Comparison of ENCODE assay signal across 8 cellular contexts in genomic region chr7:137898839-137899681, GRCh38. TPM values are rescaled to one million over a fixed set of nuclear protein-coding genes. Genes with fewer than 3 reads are reported as not detected.
DNase-seq lines count a peak whose midpoint lies in the region; ATAC-seq and TF ChIP-seq lines count a peak whose summit lies in the region.

No MANE protein-coding gene starts in this region.

- H2AK5ac ChIP-seq in IMR-90 (ENCODE audit: low read depth, low read length), result peak overlapping the region; percentile 88; the same call in 1 of the 2 replicates

- in situ Hi-C loops in IMR-90 (cut with MboI; ENCODE audit: low sequenced_read_pairs), result loop anchor here (5.0 kb wide), 2 partner anchors 247 to 287 kb away; no protein-coding TSS in a partner anchor
- in situ Hi-C loops in Panc1 (cut with HindIII; ENCODE audit: low pct_unique_long_range_greater_than_20kb, low sequenced_read_pairs), result no loop called here

- H3K4me2 ChIP-seq in IMR-90 (ENCODE audit: low read depth, low read length), result no peak overlapping the region

- H3K23ac ChIP-seq in IMR-90 (ENCODE audit: low read depth, low read length), result no peak overlapping the region

- CTCF ChIA-PET in IMR-90 (lab: Yijun Ruan, JAX) (interaction anchor here (0.5 to 3.2 kb wide), 2 partner anchors 22 to 242 kb away, joined by 4 to 16 read pairs; no protein-coding TSS in a partner anchor), Panc1 (lab: Charles Lee) (no interaction called here)

- H2AFZ ChIP-seq in IMR-90 (replicated peaks; ENCODE audit: low read length, poor library complexity), result peak overlapping the region; percentile 52

- H3K9me1 ChIP-seq in IMR-90 (ENCODE audit: insufficient read depth, low read length), result 0 out of 2 replicates have a peak, but pooled peaks cover 2% of the 10 kb centered on the region

- H2BK15ac ChIP-seq in IMR-90 (ENCODE audit: low read depth, low read length), result no peak overlapping the region

- H3K4me3 Mint-ChIP-seq in activated T-cell treated with anti-CD3 and anti-CD28 coated beads, Interleukin-2, amount 50 U/mL, for 72 hours, result peak overlapping the region; percentile 56 to 59
- no peak overlapping the region for H3K4me3 Mint-ChIP-seq in neural crest cell

- POLR2A ChIA-PET in IMR-90 (lab: Charles Lee; ENCODE audit: unreplicated experiment) (no interaction called here), Panc1 (lab: Charles Lee) (no interaction called here)

- no peak overlapping the region for H3K9ac ChIP-seq in IMR-90 (ENCODE audit: low read depth, low read length)

- H3K36me3 Mint-ChIP-seq in activated T-cell treated with anti-CD3 and anti-CD28 coated beads, Interleukin-2, amount 50 U/mL, for 72 hours (ENCODE audit: insufficient read depth in 2 of 2), result peaks cover 8 to 12% of the 10 kb centered on the region in 2 donors
- H3K36me3 Mint-ChIP-seq in neural crest cell (ENCODE audit: low read depth), result peaks cover 13% of the 10 kb centered on the region

- 100% methylated on average over 1 of the region's 14 CpGs; no CpG with 5 or more reads in 1 of the 2 experiments for WGBS in IMR-90 (ENCODE audit: extremely low coverage in 2 of 2, insufficient read length in 1 of 2), 2 experiments

- H3K27me3 ChIP-seq in IMR-90 (ENCODE audit: control insufficient read depth, insufficient read depth, low read length), result no peaks in the 10 kb centered on the region
- no peaks in the 10 kb centered on the region for H3K27me3 ChIP-seq in Panc1 (ENCODE audit: control insufficient read depth, insufficient read depth, low read length)

- H3K14ac ChIP-seq in IMR-90 (replicated peaks; ENCODE audit: low read depth, low read length), result 0 out of 2 replicates have a peak overlapping the region, but pooled peaks have one; percentile 51

- H3K27ac ChIP-seq in IMR-90 (ENCODE audit: insufficient read depth, low read length) (no peak overlapping the region), Panc1 (ENCODE audit: low read length) (no peak overlapping the region)

- no TSS peak for BruUV-seq in IMR-90 (replicated peaks; lab: Mats Ljungman, UMichigan)
- no TSS peak for BruUV-seq in Panc1 (replicated peaks; lab: Mats Ljungman, UMichigan)

- no peak overlapping the region for H3K56ac ChIP-seq in IMR-90 (ENCODE audit: extremely low read depth, insufficient read depth, low read length)

- TF ChIP-seq RAD21 in IMR-90 (IDR thresholded peaks at IDR 0.05; ENCODE audit: low read length), result peak; percentile 97

- no peaks in the 10 kb centered on the region; the same call in 1 of the 2 replicates for H4K20me1 ChIP-seq in IMR-90 (ENCODE audit: insufficient read depth, low read length)

- TF ChIP-seq CTCF in IMR-90 (conservative IDR thresholded peaks at IDR 0.05; ENCODE audit: low read depth, low read length) (peak; percentile 90), Panc1 (IDR thresholded peaks at IDR 0.05) (peak; percentile 95), fibroblast of pulmonary artery (IDR thresholded peaks at IDR 0.05; ENCODE audit: low read length, missing control alignments) (peak; percentile 97), neural crest cell (conservative IDR thresholded peaks at IDR 0.05) (peak; percentile 91)

- peaks cover 27 to 37% of the 10 kb centered on the region in 2 experiments for H3K79me1 ChIP-seq in IMR-90 (ENCODE audit: low read depth in 1 of 2, low read length in 2 of 2)

- H3K4me1 ChIP-seq in IMR-90 (ENCODE audit: control insufficient read depth, insufficient read depth, low read length) (no peaks in the 10 kb centered on the region), Panc1 (ENCODE audit: control insufficient read depth, insufficient read depth, low read length) (peaks cover 5% of the 10 kb centered on the region; the same call in 1 of the 2 replicates)

- intact Hi-C loops in IMR-90 (cut with micrococcal nuclease), result loop anchor here (1.0 kb wide), 3 partner anchors 82 to 293 kb away; no protein-coding TSS in a partner anchor
- intact Hi-C loops in Panc1 (cut with micrococcal nuclease; ENCODE audit: unreplicated experiment), result loop anchor here (1.0 to 2.0 kb wide), 2 partner anchors 243 to 292 kb away; no protein-coding TSS in a partner anchor

- dilution Hi-C loops in IMR-90 (cut with HindIII; ENCODE audit: low sequenced_read_pairs, unreplicated experiment), result no loop called here

- no peak for TF ChIP-seq POLR2A in IMR-90 (IDR thresholded peaks at IDR 0.05; ENCODE audit: low read depth, low read length)

- peak overlapping the region; percentile 35 for H2AK9ac ChIP-seq in IMR-90 (replicated peaks; ENCODE audit: low read depth, low read length, poor library complexity)

- H2BK20ac ChIP-seq in IMR-90 (ENCODE audit: low read depth, low read length), result peak overlapping the region; percentile 4; the same call in 1 of the 2 replicates

- H3K9me3 Mint-ChIP-seq in activated T-cell treated with anti-CD3 and anti-CD28 coated beads, Interleukin-2, amount 50 U/mL, for 72 hours, result no peaks in the 10 kb centered on the region
- no peaks in the 10 kb centered on the region for H3K9me3 Mint-ChIP-seq in neural crest cell

- peak overlapping the region; percentile 76 for H3K4ac ChIP-seq in IMR-90 (ENCODE audit: low read depth, low read length)

- H4K91ac ChIP-seq in IMR-90 (ENCODE audit: insufficient read depth, low read depth, low read length), result peak overlapping the region; percentile 58; the same call in 1 of the 2 replicates

- H2BK120ac ChIP-seq in IMR-90 (ENCODE audit: low read depth, low read length), result peak overlapping the region; percentile 51; the same call in 1 of the 2 replicates

- peak; percentile 77 for ATAC-seq in GM21576 (IDR thresholded peaks at IDR 0.05; ENCODE audit: unreplicated experiment)
- peak; percentile 94 for ATAC-seq in IMR-90 (ENCODE audit: low read depth)
- ATAC-seq in Panc1, result peak; percentile 98
- ATAC-seq in activated T-cell treated with anti-CD3 and anti-CD28 coated beads, Interleukin-2, amount 50 U/mL, for 72 hours (replicated peaks in 1 of 2), result peak; percentile 53 to 61
- ATAC-seq in stimulated activated naive CD8-positive, alpha-beta T cell treated with anti-CD3 and anti-CD28 coated beads, Interleukin-15, Interleukin-2, amounts not matched to agents 100 U/mL and 50 U/mL, for 24 hours, result peak; percentile 87

- H3K4me1 Mint-ChIP-seq in activated T-cell treated with anti-CD3 and anti-CD28 coated beads, Interleukin-2, amount 50 U/mL, for 72 hours (ENCODE audit: low read depth), result peaks cover 57% of the 10 kb centered on the region
- peaks cover 14% of the 10 kb centered on the region for H3K4me1 Mint-ChIP-seq in neural crest cell

- peak overlapping the region in 1 of 2 experiments; percentile 77; a peak in 1 of 4 replicates for H4K8ac ChIP-seq in IMR-90 (ENCODE audit: low read depth in 2 of 2, low read length in 2 of 2)

- no peak overlapping the region for H4K5ac ChIP-seq in IMR-90 (ENCODE audit: low read depth, low read length)

- H3K18ac ChIP-seq in IMR-90 (ENCODE audit: low read depth, low read length), result no peak overlapping the region

- peak overlapping the region; percentile 91 for H3K27ac Mint-ChIP-seq in activated T-cell treated with anti-CD3 and anti-CD28 coated beads, Interleukin-2, amount 50 U/mL, for 72 hours
- no peak overlapping the region for H3K27ac Mint-ChIP-seq in neural crest cell (ENCODE audit: unreplicated experiment)

- H3K4me3 ChIP-seq in IMR-90 (ENCODE audit: insufficient read depth, low read depth, low read length) (no peak overlapping the region), Panc1 (ENCODE audit: low read depth in 2 of 2, low read length in 2 of 2) (peak overlapping the region in 1 of 2 experiments; percentile 15; a peak in 1 of 4 replicates), fibroblast of pulmonary artery (replicated peaks; ENCODE audit: low read depth, low read length) (no peak overlapping the region)

- DNase-seq in DMS153 treated with DMSO at 0.1 percent for 48 hours (lab: John Stamatoyannopoulos, UW; ENCODE audit: unreplicated experiment), result peak; percentile 11
- peak; percentile 66 for DNase-seq in IMR-90
- peak; percentile 59 for DNase-seq in Panc1 (ENCODE audit: low read depth, low spot score)
- DNase-seq in activated T-cell treated with anti-CD3 and anti-CD28 coated beads, Interleukin-2, amount 50 U/mL, for 72 hours, result peak; percentile 88
- DNase-seq in fibroblast of pulmonary artery (ENCODE audit: low read depth), result peak; percentile 79
- DNase-seq in neural crest cell (ENCODE audit: low read depth, low spot score), result peak; percentile 84
- DNase-seq in stimulated activated naive CD8-positive, alpha-beta T cell treated with anti-CD3 and anti-CD28 coated beads, Interleukin-15, Interleukin-2, amounts not matched to agents 100 U/mL and 50 U/mL, for 24 hours, result peak; percentile 87

- H3K36me3 ChIP-seq in IMR-90 (ENCODE audit: control insufficient read depth, insufficient read depth, low read length), result peaks cover 45% of the 10 kb centered on the region
- no peaks in the 10 kb centered on the region for H3K36me3 ChIP-seq in Panc1 (ENCODE audit: control insufficient read depth, insufficient read depth, low read length)

- H3K9me3 ChIP-seq in IMR-90 (ENCODE audit: control insufficient read depth, insufficient read depth, low read length) (no peaks in the 10 kb centered on the region), Panc1 (ENCODE audit: control insufficient read depth, insufficient read depth, low read depth, low read length) (no peaks in the 10 kb centered on the region)

- peak overlapping the region; percentile 37 for H2BK5ac ChIP-seq in IMR-90 (ENCODE audit: low read depth, low read length, poor library complexity, severe bottlenecking)

- H3K27me3 Mint-ChIP-seq in activated T-cell treated with anti-CD3 and anti-CD28 coated beads, Interleukin-2, amount 50 U/mL, for 72 hours (ENCODE audit: low read depth), result no peaks in the 10 kb centered on the region
- no peaks in the 10 kb centered on the region for H3K27me3 Mint-ChIP-seq in neural crest cell (ENCODE audit: low read depth)

TF ChIP-seq in IMR-90, 13 proteins besides CTCF, POLR2A, EP300 and RAD21 (continues in another document):
- TF ChIP-seq MAFK (IDR thresholded peaks at IDR 0.05; ENCODE audit: low read depth, low read length) (no peak), SMC3 (IDR thresholded peaks at IDR 0.05; ENCODE audit: low read depth, low read length) (peak; percentile 94), USF2 (IDR thresholded peaks at IDR 0.05; ENCODE audit: low read depth, low read length) (0 out of 2 replicates have a peak, but pooled peaks have one; percentile 34)

RNA-seq across cellular contexts. Expression of gene DGKI, which starts 52.3 kb away (rescaled TPM):
- total RNA-seq in IMR-90 (2012; rRNA removed), result 15.3 and 15.8 TPM in 2 replicates
- 3.8 and 3.9 TPM in 2 replicates for polyA plus RNA-seq in IMR-90 (2012; rRNA removed)
- 1.8 and 2.6 TPM in 2 replicates for polyA plus RNA-seq in IMR-90 (2012; cell fraction: cytosol; rRNA removed)
- 6.1 and 19.7 TPM in 2 replicates for polyA plus RNA-seq in IMR-90 (2012; cell fraction: nucleus; rRNA removed; ENCODE audit: low replicate concordance)
- not detected for total RNA-seq in Panc1 (2021; ENCODE audit: unreplicated experiment)
- polyA plus RNA-seq in Panc1 (2012; ENCODE audit: insufficient read length), result not detected
- 10 to 100 TPM; 17.8 to 18.2 TPM for total RNA-seq in activated T-cell treated with anti-CD3 and anti-CD28 coated beads, Interleukin-2, amount 50 U/mL, for 72 hours
- 2.2 and 3.3 TPM in 2 replicates for total RNA-seq in neural crest cell

Comparison
In these comparisons a context has a peak if more than half of its experiments do, and no peak if none do; other contexts are left out.
1. DNase-seq: peak in every context shown above with its lines; median percentile 88 in activated T-cell treated with anti-CD3 and anti-CD28 coated beads, Interleukin-2, amount 50 U/mL, for 72 hours; 87 in stimulated activated naive CD8-positive, alpha-beta T cell treated with anti-CD3 and anti-CD28 coated beads, Interleukin-15, Interleukin-2, amounts not matched to agents 100 U/mL and 50 U/mL, for 24 hours; 84 in neural crest cell; 79 in fibroblast of pulmonary artery; 66 in IMR-90; 59 in Panc1; 11 in DMS153 treated with DMSO at 0.1 percent for 48 hours.